In genomic region chr19:32594021-32594420, GRCh38 we compare ENCODE assay signal across 22 cellular contexts.
"Had no signal": no experiment of that assay in that cellular context is flagged by ENCODE, and none has a peak within 500 bp of the region (broad histone marks: within the 10 kb centered on the region; RNA-seq: fewer than 3 reads in every experiment).

No MANE protein-coding gene starts in this region.

- DNase-seq: islet precursor cell; left ventricle myocardium inferior; midbrain; mucosa of descending colon; naive thymus-derived CD4-positive, alpha-beta T cell; ovary; right lobe of liver; stimulated activated CD4-positive, alpha-beta T cell treated with anti-CD3 and anti-CD28 coated beads, Interleukin-12 subunit alpha, Interleukin-12 subunit beta, amount 100 ng/mL, for 4 hours; stimulated activated CD4-positive, alpha-beta T cell treated with anti-CD3 and anti-CD28 coated beads, Interleukin-15, amount 100 ng/mL, for 24 hours; stimulated activated CD4-positive, alpha-beta T cell treated with anti-CD3 and anti-CD28 coated beads, Interleukin-2, amount 100 ng/mL, for 24 hours; stimulated activated CD4-positive, alpha-beta T cell treated with anti-CD3 and anti-CD28 coated beads, Interleukin-4, amount 100 ng/mL, for 1 hour; stimulated activated naive B cell treated with anti-CD40 and anti-IgM and Interleukin-4, amounts not matched to agents 10 μg/mL and 1 μg/mL and 100 μg/mL, for 72 hours; stimulated activated naive CD8-positive, alpha-beta T cell treated with anti-CD3 and anti-CD28 coated beads, Interleukin-15, Interleukin-2, amounts not matched to agents 100 U/mL and 50 U/mL, for 24 hours; stomach; uterus had no signal

- H3K27me3 ChIP-seq: ovary, right atrium auricular region, right lobe of liver, stomach, tibial artery, uterus had no signal

- H3K9me3 Mint-ChIP-seq: natural killer cell treated with Interleukin-12 subunit alpha and Interleukin-12 subunit beta and Interleukin-15 and Interleukin-18, amount 100 ng/mL, for 72 hours; stimulated activated naive B cell treated with anti-CD40 and anti-IgM and Interleukin-4, amounts not matched to agents 10 μg/mL and 1 μg/mL and 100 μg/mL, for 72 hours; type B pancreatic cell had no signal

- H3K4me3 Mint-ChIP-seq: naive thymus-derived CD4-positive, alpha-beta T cell; natural killer cell treated with Interleukin-12 subunit alpha and Interleukin-12 subunit beta and Interleukin-15 and Interleukin-18, amount 100 ng/mL, for 72 hours; stimulated activated naive B cell treated with anti-CD40 and anti-IgM and Interleukin-4, amounts not matched to agents 10 μg/mL and 1 μg/mL and 100 μg/mL, for 72 hours; type B pancreatic cell had no signal

- H3K9me3 ChIP-seq: left ventricle myocardium inferior, mucosa of descending colon, ovary, right atrium auricular region, right lobe of liver, stomach, thoracic aorta, tibial artery, uterus had no signal

- ATAC-seq: mucosa of descending colon; naive thymus-derived CD4-positive, alpha-beta T cell; natural killer cell treated with Interleukin-12 subunit alpha and Interleukin-12 subunit beta and Interleukin-15 and Interleukin-18, amount 100 ng/mL, for 72 hours; right lobe of liver; stimulated activated naive CD8-positive, alpha-beta T cell treated with anti-CD3 and anti-CD28 coated beads, Interleukin-15, Interleukin-2, amounts not matched to agents 100 U/mL and 50 U/mL, for 24 hours had no signal

- H3K4me1 ChIP-seq: left ventricle myocardium inferior, right atrium auricular region, right lobe of liver, stomach, tibial artery, uterus had no signal

- H3K27me3 Mint-ChIP-seq: naive thymus-derived CD4-positive, alpha-beta T cell; natural killer cell treated with Interleukin-12 subunit alpha and Interleukin-12 subunit beta and Interleukin-15 and Interleukin-18, amount 100 ng/mL, for 72 hours; progenitor cell of endocrine pancreas; stimulated activated naive B cell treated with anti-CD40 and anti-IgM and Interleukin-4, amounts not matched to agents 10 μg/mL and 1 μg/mL and 100 μg/mL, for 72 hours; type B pancreatic cell had no signal

- H3K4me3 ChIP-seq: left ventricle myocardium inferior, lung, mucosa of descending colon, ovary, right atrium auricular region, right lobe of liver, stomach, thoracic aorta, tibial artery, uterus had no signal

- H3K27ac Mint-ChIP-seq: natural killer cell treated with Interleukin-12 subunit alpha and Interleukin-12 subunit beta and Interleukin-15 and Interleukin-18, amount 100 ng/mL, for 72 hours; progenitor cell of endocrine pancreas; stimulated activated naive B cell treated with anti-CD40 and anti-IgM and Interleukin-4, amounts not matched to agents 10 μg/mL and 1 μg/mL and 100 μg/mL, for 72 hours; type B pancreatic cell had no signal

- H3K27ac ChIP-seq: left ventricle myocardium inferior, ovary, right atrium auricular region, right lobe of liver, stomach, thoracic aorta, tibial artery, uterus had no signal

- H3K36me3 ChIP-seq: ovary, uterus had no signal
